Comparison of ENCODE assay signal across 8 cellular contexts in the genomic region with DNA sequence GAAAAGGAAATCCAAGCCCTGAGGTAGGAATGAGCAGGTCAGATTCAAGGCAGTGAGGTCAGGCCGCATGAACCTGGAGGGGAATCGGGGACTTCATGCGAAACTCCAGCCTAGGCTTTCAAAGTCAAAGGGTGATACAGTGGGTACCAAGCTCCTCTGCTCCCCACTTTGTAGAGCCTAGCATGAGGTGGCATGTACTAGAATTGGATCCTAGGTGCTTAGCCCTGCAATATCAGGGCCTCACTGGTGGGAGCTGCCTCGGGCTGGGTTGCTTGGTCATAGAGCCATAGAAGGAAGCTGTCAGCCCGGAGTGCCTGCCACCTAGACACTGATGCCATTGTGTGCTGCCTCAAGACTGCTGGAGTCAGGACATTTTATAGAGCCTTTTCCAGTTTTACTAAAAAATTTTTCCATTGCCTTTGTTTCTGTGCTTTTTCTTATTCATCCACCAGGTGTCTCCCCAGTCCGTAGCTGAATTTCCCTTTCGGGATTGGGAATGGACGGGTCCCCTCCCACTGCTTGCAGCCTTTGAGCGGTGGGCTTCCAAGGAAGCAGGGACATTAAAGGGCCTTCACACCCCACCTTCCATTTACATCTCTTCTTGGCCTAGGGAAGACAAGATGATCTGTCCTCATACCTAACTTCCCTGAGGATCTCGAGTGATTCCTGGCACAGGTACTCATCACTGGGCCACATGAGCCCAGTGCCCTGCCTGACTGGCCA. TPM values are rescaled to one million over a fixed set of nuclear protein-coding genes. Genes with fewer than 3 reads are reported as not detected.
DNase-seq lines count a peak whose midpoint lies in the region; ATAC-seq, FAIRE-seq and TF ChIP-seq lines count a peak whose summit lies in the region.

No MANE protein-coding gene starts in this region.

- TF ChIP-seq POLR2A in heart left ventricle (IDR thresholded peaks at IDR 0.05): no peak

- ATAC-seq in heart left ventricle: no peak
- ATAC-seq in left cardiac atrium: no peak
- ATAC-seq in HG03432 (IDR thresholded peaks at IDR 0.05; ENCODE audit: unreplicated experiment): no peak

- H3K4me3 ChIP-seq in heart left ventricle (no peak overlapping the region), WERI-Rb-1 (ENCODE audit: low read depth, low read length) (no peak overlapping the region)

- no peaks in the 10 kb centered on the region for H3K27me3 ChIP-seq in heart left ventricle
- H3K27me3 ChIP-seq in WERI-Rb-1 (ENCODE audit: insufficient read depth, low read depth, severe bottlenecking): no peaks in the 10 kb centered on the region

- peaks cover 0 to 28% (median 14%) of the 10 kb centered on the region in 12 donors for H3K4me1 ChIP-seq in heart left ventricle

- intact Hi-C loops in heart left ventricle (cut with DNase I): loop anchor here in 7 of 10 donors (1.0 to 10.0 kb wide), 4 partner anchors 19 to 71 kb away; a partner anchor contains a TSS
- intact Hi-C loops in left cardiac atrium (cut with DNase I): loop anchor here in 1 of 2 donors (1.0 kb wide), 1 partner anchor 20 kb away; no protein-coding TSS in a partner anchor

- H3K27ac ChIP-seq in heart left ventricle (no peak overlapping the region), WERI-Rb-1 (peak overlapping the region; percentile 98)

- WGBS in heart left ventricle, 4 donors: 55 to 59% (median 56%) methylated on average over 10 of the region's 10 CpGs

- DNase-seq in heart left ventricle (no peak), left cardiac atrium (no peak), WERI-Rb-1 (no peak), urothelium cell line (ENCODE audit: low spot score) (peak; percentile 41), H4 (ENCODE audit: low spot score) (no peak)
- no peak for DNase-seq in activated T-cell treated with anti-CD3 and anti-CD28 coated beads, Interleukin-2, amount 50 U/mL, for 1 hour

- H3K9me3 ChIP-seq in heart left ventricle: no peaks in the 10 kb centered on the region
- no peaks in the 10 kb centered on the region for H3K9me3 ChIP-seq in WERI-Rb-1 (ENCODE audit: severe bottlenecking)

- FAIRE-seq in islet of Langerhans (lab: Jason Lieb, UNC): peak; percentile 53
- no peak for FAIRE-seq in urothelium cell line (lab: Jason Lieb, UNC)

- peak; percentile 43 to 87 (median 68) for TF ChIP-seq CTCF in heart left ventricle (IDR thresholded peaks at IDR 0.05)
- TF ChIP-seq CTCF in WERI-Rb-1 (IDR thresholded peaks at IDR 0.05; ENCODE audit: low read depth, low read length): peak; percentile 53; the same call in 1 of the 2 replicates

- H3K36me3 ChIP-seq in heart left ventricle (peaks cover 0 to 46% (median 32%) of the 10 kb centered on the region in 9 donors), WERI-Rb-1 (peaks cover 43% of the 10 kb centered on the region)

RNA-seq across cellular contexts. Expression of a gene that starts 5.5 kb away (rescaled TPM):
- total RNA-seq in heart left ventricle (10 to 100 TPM; 33.7 to 93.0 (median 40.6) TPM), left cardiac atrium (10 to 100 TPM; 43.9 to 47.7 TPM)
- 10 to 100 TPM; 45.5 to 61.9 TPM for polyA plus RNA-seq in heart left ventricle
- total RNA-seq in H4 (2014; rRNA removed; shearing (Covaris generic)): 24.3 and 26.2 TPM in 2 replicates

RNA-seq across cellular contexts. Expression of a gene that starts 6.8 kb away (rescaled TPM):
- total RNA-seq in heart left ventricle (1 to 10 TPM; 4.7 to 7.6 (median 5.8) TPM), left cardiac atrium (1 to 10 TPM; 4.8 to 6.5 TPM)
- polyA plus RNA-seq in heart left ventricle: 1 to 10 TPM; 4.8 to 9.5 TPM
- total RNA-seq in H4 (2014; rRNA removed; shearing (Covaris generic)): 6.7 and 8.0 TPM in 2 replicates

RNA-seq across cellular contexts. Expression of a gene that starts 6.8 kb away (rescaled TPM):
- 100 to 1,000 TPM in 1 of 9 donors, 10 to 100 TPM in 8; 44.8 to 108 (median 55.9) TPM for total RNA-seq in heart left ventricle
- 100 to 1,000 TPM in 1 of 2 donors, 10 to 100 TPM in 1; 82.2 to 113 TPM for polyA plus RNA-seq in heart left ventricle
- total RNA-seq in left cardiac atrium: 10 to 100 TPM; 47.3 to 52.0 TPM
- 94.3 and 105 TPM in 2 replicates for total RNA-seq in H4 (2014; rRNA removed; shearing (Covaris generic))

RNA-seq across cellular contexts. Expression of a gene that starts 24.8 kb away (rescaled TPM):
- 1 to 10 TPM in 5 of 9 donors, under 1 TPM in 4; 0.53 to 1.8 (median 1.1) TPM for total RNA-seq in heart left ventricle
- under 1 TPM; 0.22 to 0.88 TPM for polyA plus RNA-seq in heart left ventricle
- 1 to 10 TPM; 2.4 to 2.7 TPM for total RNA-seq in left cardiac atrium
- 0.27 and 0.89 TPM in 2 replicates for total RNA-seq in H4 (2014; rRNA removed; shearing (Covaris generic))

RNA-seq across cellular contexts. Expression of a gene that starts 36.8 kb away (rescaled TPM):
- under 1 TPM in 8 of 9 donors, not detected in 1; 0.09 to 0.97 (median 0.35) TPM for total RNA-seq in heart left ventricle
- polyA plus RNA-seq in heart left ventricle: under 1 TPM; 0.15 to 0.27 TPM
- total RNA-seq in left cardiac atrium: under 1 TPM; 0.44 to 0.50 TPM
- 0.21 and 0.97 TPM in 2 replicates for total RNA-seq in H4 (2014; rRNA removed; shearing (Covaris generic))
